Comparison of ENCODE assay signal across 1 cellular context in the genomic region with DNA sequence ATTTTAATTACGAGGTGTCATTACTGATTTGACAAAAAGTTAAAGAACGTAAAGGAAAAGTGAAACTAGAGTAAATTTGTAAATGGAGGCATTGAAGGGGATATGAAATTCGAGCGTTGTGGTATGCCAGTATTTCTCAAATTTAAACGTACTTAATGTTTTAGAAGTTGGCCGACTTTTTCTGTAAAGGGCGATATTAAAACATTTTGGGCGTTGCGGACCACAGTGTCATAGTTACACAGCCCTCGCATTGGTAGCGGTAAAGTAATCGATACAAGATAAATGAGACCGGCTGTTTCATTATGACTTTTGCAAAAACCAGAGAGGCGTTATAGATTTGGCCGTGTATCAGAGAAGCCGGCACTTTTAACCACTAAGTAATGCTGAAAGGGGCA.
TF ChIP-seq lines count a peak whose summit lies in the region.

No MANE protein-coding gene starts in this region.

TF ChIP-seq in IMR-90, 13 proteins besides CTCF, POLR2A, EP300 and RAD21:
- no peak for TF ChIP-seq CEBPB (IDR thresholded peaks at IDR 0.05; ENCODE audit: low read depth, low read length)
- TF ChIP-seq, protein P1, sequence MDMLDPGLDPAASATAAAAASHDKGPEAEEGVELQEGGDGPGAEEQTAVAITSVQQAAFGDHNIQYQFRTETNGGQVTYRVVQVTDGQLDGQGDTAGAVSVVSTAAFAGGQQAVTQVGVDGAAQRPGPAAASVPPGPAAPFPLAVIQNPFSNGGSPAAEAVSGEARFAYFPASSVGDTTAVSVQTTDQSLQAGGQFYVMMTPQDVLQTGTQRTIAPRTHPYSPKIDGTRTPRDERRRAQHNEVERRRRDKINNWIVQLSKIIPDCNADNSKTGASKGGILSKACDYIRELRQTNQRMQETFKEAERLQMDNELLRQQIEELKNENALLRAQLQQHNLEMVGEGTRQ (IDR thresholded peaks at IDR 0.05; ENCODE audit: low read depth, low read length), result no peak
- no peak for TF ChIP-seq BHLHE40 (IDR thresholded peaks at IDR 0.05; ENCODE audit: low read depth, low read length)
- TF ChIP-seq, protein P2, sequence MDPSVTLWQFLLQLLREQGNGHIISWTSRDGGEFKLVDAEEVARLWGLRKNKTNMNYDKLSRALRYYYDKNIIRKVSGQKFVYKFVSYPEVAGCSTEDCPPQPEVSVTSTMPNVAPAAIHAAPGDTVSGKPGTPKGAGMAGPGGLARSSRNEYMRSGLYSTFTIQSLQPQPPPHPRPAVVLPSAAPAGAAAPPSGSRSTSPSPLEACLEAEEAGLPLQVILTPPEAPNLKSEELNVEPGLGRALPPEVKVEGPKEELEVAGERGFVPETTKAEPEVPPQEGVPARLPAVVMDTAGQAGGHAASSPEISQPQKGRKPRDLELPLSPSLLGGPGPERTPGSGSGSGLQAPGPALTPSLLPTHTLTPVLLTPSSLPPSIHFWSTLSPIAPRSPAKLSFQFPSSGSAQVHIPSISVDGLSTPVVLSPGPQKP (IDR thresholded peaks at IDR 0.05; ENCODE audit: borderline replicate concordance, low read depth, low read length), result no peak
- TF ChIP-seq MAFK (IDR thresholded peaks at IDR 0.05; ENCODE audit: low read depth, low read length), result no peak
- TF ChIP-seq RFX5 (IDR thresholded peaks at IDR 0.05; ENCODE audit: low read depth, low read length), result no peak
- TF ChIP-seq NFE2L2 (IDR thresholded peaks at IDR 0.05; ENCODE audit: low read depth, low read length), result no peak
- no peak for TF ChIP-seq SMC3 (IDR thresholded peaks at IDR 0.05; ENCODE audit: low read depth, low read length)
- no peak for TF ChIP-seq RCOR1 (IDR thresholded peaks at IDR 0.05; ENCODE audit: insufficient replicate concordance, low read length)
- TF ChIP-seq MAZ (IDR thresholded peaks at IDR 0.05; ENCODE audit: borderline replicate concordance, low read depth, low read length), result no peak
- TF ChIP-seq MXI1 (IDR thresholded peaks at IDR 0.05; ENCODE audit: borderline replicate concordance, low read depth, low read length), result no peak
- TF ChIP-seq CHD1 (IDR thresholded peaks at IDR 0.05; ENCODE audit: low read depth, low read length), result no peak
- no peak for TF ChIP-seq FOS (IDR thresholded peaks at IDR 0.05; ENCODE audit: low read depth, low read length)
